1 cellular context compared by ENCODE assay signal in the genomic region with DNA sequence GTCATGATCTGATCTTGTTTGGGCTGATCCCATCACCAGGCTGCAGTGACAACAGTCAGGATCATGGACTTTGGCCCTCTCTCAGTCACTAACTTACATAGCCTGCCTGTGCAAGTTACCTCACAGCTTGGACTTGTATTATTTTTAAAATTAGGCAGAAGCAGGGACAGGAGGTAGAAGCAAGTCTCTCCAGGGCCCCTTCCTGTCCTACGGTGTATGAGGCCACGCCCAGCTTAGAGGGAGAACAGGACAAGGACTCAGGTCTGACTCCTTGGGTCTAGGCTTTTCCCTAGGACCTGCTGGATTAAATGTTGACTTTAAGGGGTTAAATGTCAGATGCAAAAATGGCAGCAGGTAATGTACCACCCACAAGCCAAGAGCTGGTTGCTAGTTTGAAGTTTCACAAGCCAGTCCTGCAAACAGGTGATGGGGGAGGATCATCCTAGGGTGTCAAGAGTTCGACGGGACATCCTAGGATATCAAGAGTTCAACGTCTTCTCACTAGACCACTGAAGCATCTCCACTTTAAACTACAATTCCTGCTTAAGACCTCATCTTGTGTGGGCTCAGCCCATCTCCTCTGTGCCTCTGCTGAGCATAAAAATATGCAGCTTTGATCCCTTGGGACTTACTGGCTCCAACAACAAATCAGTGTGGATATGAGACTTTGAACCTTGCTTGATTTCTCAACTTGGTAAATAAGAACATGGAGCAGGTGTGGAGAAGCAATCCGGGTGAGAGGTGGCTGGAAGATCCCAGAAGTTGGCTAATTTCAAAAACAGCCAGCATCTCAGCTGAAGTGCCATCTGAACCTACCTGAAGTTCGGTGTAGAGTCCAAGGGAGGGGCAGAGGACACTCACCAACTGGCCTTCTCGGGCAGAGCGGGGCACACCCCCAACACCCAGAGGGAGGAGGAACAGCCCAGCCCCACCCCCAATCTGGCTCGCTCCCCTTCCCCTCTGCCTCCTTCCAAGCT.
TF ChIP-seq lines count a peak whose summit lies in the region.

No MANE protein-coding gene starts in this region.

TF ChIP-seq in HepG2, 621 proteins besides CTCF, POLR2A, EP300 and RAD21 (continued from another document):
- TF ChIP-seq ATF2 (CRISPR knock-in tag; IDR thresholded peaks at IDR 0.05) = peak; percentile 87; the same call in 1 of the 2 replicates
- no peak for TF ChIP-seq ZNF737 (CRISPR knock-in tag; IDR thresholded peaks at IDR 0.05; ENCODE audit: borderline replicate concordance)
- TF ChIP-seq, protein P1, sequence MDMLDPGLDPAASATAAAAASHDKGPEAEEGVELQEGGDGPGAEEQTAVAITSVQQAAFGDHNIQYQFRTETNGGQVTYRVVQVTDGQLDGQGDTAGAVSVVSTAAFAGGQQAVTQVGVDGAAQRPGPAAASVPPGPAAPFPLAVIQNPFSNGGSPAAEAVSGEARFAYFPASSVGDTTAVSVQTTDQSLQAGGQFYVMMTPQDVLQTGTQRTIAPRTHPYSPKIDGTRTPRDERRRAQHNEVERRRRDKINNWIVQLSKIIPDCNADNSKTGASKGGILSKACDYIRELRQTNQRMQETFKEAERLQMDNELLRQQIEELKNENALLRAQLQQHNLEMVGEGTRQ (IDR thresholded peaks at IDR 0.05; ENCODE audit: low read depth, low read length) = no peak
- TF ChIP-seq, protein P1 (CRISPR knock-in tag; IDR thresholded peaks at IDR 0.05; ENCODE audit: borderline replicate concordance) = no peak; the same call in 1 of the 2 replicates
- TF ChIP-seq ZNF784 (CRISPR knock-in tag; IDR thresholded peaks at IDR 0.05; ENCODE audit: borderline replicate concordance) = no peak; the same call in 1 of the 2 replicates
- TF ChIP-seq ZNF552 (CRISPR knock-in tag; IDR thresholded peaks at IDR 0.05; ENCODE audit: borderline replicate concordance) = 0 out of 2 replicates have a peak, but pooled peaks have one; percentile 53
- no peak for TF ChIP-seq ZNF460 (CRISPR knock-in tag; IDR thresholded peaks at IDR 0.05; ENCODE audit: borderline replicate concordance)
- TF ChIP-seq SRSF1 (optimal IDR thresholded peaks at IDR 0.05; ENCODE audit: low read depth, low read length) = no peak
- no peak for TF ChIP-seq HNRNPK (IDR thresholded peaks at IDR 0.05; ENCODE audit: low read depth, low read length, poor library complexity, severe bottlenecking)
- TF ChIP-seq HNF4G (IDR thresholded peaks at IDR 0.05; ENCODE audit: borderline replicate concordance, low read depth, low read length) = peak; percentile 97
- peak; percentile 96 for TF ChIP-seq HNF4G (CRISPR knock-in tag; IDR thresholded peaks at IDR 0.05; ENCODE audit: borderline replicate concordance, low read depth)
- TF ChIP-seq, protein P2, sequence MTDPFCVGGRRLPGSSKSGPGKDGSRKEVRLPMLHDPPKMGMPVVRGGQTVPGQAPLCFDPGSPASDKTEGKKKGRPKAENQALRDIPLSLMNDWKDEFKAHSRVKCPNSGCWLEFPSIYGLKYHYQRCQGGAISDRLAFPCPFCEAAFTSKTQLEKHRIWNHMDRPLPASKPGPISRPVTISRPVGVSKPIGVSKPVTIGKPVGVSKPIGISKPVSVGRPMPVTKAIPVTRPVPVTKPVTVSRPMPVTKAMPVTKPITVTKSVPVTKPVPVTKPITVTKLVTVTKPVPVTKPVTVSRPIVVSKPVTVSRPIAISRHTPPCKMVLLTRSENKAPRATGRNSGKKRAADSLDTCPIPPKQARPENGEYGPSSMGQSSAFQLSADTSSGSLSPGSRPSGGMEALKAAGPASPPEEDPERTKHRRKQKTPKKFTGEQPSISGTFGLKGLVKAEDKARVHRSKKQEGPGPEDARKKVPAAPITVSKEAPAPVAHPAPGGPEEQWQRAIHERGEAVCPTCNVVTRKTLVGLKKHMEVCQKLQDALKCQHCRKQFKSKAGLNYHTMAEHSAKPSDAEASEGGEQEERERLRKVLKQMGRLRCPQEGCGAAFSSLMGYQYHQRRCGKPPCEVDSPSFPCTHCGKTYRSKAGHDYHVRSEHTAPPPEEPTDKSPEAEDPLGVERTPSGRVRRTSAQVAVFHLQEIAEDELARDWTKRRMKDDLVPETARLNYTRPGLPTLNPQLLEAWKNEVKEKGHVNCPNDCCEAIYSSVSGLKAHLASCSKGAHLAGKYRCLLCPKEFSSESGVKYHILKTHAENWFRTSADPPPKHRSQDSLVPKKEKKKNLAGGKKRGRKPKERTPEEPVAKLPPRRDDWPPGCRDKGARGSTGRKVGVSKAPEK (CRISPR knock-in tag; IDR thresholded peaks at IDR 0.05; ENCODE audit: borderline replicate concordance) = no peak
- TF ChIP-seq FLYWCH1 (CRISPR knock-in tag; IDR thresholded peaks at IDR 0.05) = no peak
- TF ChIP-seq FOSL2 (CRISPR knock-in tag; IDR thresholded peaks at IDR 0.05) = peak; percentile 83
- peak; percentile 96 for TF ChIP-seq RCOR2 (CRISPR knock-in tag; IDR thresholded peaks at IDR 0.05)
- TF ChIP-seq ZNF225 (CRISPR knock-in tag; IDR thresholded peaks at IDR 0.05) = no peak
- TF ChIP-seq CERS6 (CRISPR knock-in tag; IDR thresholded peaks at IDR 0.05) = no peak
- no peak for TF ChIP-seq ZNF251 (CRISPR knock-in tag; IDR thresholded peaks at IDR 0.05)
- TF ChIP-seq CSRNP2 (CRISPR knock-in tag; conservative IDR thresholded peaks at IDR 0.05; ENCODE audit: low read depth) = no peak
- TF ChIP-seq NFATC3 (CRISPR knock-in tag; IDR thresholded peaks at IDR 0.05) = no peak
- no peak for TF ChIP-seq KLF13 (CRISPR knock-in tag; IDR thresholded peaks at IDR 0.05)
- peak; percentile 80 for TF ChIP-seq SAP130 (CRISPR knock-in tag; IDR thresholded peaks at IDR 0.05; ENCODE audit: low read depth)
- peak; percentile 98 for TF ChIP-seq HMG20A (CRISPR knock-in tag; IDR thresholded peaks at IDR 0.05; ENCODE audit: borderline replicate concordance)
- peak; percentile 10; the same call in 1 of the 2 replicates for TF ChIP-seq ZNF276 (CRISPR knock-in tag; IDR thresholded peaks at IDR 0.05; ENCODE audit: low read depth)
- TF ChIP-seq ZBTB1 (CRISPR knock-in tag; IDR thresholded peaks at IDR 0.05; ENCODE audit: borderline replicate concordance) = no peak
- TF ChIP-seq KLF15 (CRISPR knock-in tag; IDR thresholded peaks at IDR 0.05; ENCODE audit: borderline replicate concordance) = no peak
- TF ChIP-seq, protein P3, sequence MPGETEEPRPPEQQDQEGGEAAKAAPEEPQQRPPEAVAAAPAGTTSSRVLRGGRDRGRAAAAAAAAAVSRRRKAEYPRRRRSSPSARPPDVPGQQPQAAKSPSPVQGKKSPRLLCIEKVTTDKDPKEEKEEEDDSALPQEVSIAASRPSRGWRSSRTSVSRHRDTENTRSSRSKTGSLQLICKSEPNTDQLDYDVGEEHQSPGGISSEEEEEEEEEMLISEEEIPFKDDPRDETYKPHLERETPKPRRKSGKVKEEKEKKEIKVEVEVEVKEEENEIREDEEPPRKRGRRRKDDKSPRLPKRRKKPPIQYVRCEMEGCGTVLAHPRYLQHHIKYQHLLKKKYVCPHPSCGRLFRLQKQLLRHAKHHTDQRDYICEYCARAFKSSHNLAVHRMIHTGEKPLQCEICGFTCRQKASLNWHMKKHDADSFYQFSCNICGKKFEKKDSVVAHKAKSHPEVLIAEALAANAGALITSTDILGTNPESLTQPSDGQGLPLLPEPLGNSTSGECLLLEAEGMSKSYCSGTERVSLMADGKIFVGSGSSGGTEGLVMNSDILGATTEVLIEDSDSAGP (CRISPR knock-in tag; IDR thresholded peaks at IDR 0.05; ENCODE audit: borderline replicate concordance) = no peak
- peak; percentile 76 for TF ChIP-seq SIX1 (CRISPR knock-in tag; IDR thresholded peaks at IDR 0.05; ENCODE audit: borderline replicate concordance)
